In the genomic region with DNA sequence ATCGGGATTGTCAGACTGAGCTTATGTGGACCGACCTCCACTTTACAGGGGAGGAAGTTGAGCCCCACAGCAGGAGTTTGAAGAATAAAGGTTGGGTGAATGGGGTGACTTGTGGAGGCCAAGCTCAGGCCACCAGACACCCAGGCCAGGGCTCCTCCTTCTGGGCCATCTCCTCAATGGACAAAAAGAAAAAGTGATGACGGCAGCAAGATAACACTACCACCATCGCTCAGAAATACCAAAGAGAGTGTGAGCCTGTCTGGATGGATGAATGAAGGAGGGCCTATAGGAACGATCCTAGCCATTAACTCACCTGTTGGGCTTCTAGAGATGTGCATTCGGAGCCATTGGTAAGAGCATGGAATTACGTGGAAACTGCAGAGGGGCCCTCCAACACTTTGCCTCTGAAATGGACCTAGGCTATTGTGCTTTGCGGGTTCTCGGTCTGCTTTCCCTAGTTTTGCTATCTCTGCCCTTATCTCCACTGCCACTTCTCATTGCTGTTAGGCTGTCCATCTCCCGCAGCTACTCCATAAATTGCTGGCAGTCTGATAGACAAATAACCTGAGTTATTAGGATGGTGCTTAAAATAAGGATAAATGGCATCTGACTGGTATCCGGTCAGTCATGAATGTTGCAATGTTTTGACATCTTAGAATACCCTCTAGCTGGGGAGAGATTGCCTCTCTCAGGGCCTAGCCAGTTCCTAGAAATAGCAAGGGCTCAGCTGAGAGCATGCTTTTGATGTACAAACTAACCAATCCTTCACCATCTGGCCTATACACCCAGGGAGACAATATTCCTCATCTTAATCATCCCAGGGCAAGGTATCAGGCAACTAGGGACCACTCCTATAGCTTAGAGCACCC, we compare ENCODE assay signal across 1 cellular context.
TF ChIP-seq lines count a peak whose summit lies in the region.

No MANE protein-coding gene starts in this region.

TF ChIP-seq in K562, 482 proteins besides CTCF, POLR2A, EP300 and RAD21 (continues in another document):
- no peak for TF ChIP-seq ESRRB (CRISPR knock-in tag; IDR thresholded peaks at IDR 0.05; ENCODE audit: borderline replicate concordance)
- TF ChIP-seq, protein P1, sequence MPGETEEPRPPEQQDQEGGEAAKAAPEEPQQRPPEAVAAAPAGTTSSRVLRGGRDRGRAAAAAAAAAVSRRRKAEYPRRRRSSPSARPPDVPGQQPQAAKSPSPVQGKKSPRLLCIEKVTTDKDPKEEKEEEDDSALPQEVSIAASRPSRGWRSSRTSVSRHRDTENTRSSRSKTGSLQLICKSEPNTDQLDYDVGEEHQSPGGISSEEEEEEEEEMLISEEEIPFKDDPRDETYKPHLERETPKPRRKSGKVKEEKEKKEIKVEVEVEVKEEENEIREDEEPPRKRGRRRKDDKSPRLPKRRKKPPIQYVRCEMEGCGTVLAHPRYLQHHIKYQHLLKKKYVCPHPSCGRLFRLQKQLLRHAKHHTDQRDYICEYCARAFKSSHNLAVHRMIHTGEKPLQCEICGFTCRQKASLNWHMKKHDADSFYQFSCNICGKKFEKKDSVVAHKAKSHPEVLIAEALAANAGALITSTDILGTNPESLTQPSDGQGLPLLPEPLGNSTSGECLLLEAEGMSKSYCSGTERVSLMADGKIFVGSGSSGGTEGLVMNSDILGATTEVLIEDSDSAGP (CRISPR knock-in tag; IDR thresholded peaks at IDR 0.05) = no peak
- no peak for TF ChIP-seq HOXB6 (CRISPR knock-in tag; IDR thresholded peaks at IDR 0.05; ENCODE audit: borderline replicate concordance)
- no peak for TF ChIP-seq PCBP2 (IDR thresholded peaks at IDR 0.05; ENCODE audit: low read depth, low read length, poor library complexity, severe bottlenecking)
- TF ChIP-seq, protein P2, sequence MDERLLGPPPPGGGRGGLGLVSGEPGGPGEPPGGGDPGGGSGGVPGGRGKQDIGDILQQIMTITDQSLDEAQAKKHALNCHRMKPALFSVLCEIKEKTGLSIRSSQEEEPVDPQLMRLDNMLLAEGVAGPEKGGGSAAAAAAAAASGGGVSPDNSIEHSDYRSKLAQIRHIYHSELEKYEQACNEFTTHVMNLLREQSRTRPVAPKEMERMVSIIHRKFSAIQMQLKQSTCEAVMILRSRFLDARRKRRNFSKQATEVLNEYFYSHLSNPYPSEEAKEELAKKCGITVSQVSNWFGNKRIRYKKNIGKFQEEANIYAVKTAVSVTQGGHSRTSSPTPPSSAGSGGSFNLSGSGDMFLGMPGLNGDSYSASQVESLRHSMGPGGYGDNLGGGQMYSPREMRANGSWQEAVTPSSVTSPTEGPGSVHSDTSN (CRISPR knock-in tag; IDR thresholded peaks at IDR 0.05; ENCODE audit: low read depth) = no peak
- TF ChIP-seq, protein P2 (tag; conservative IDR thresholded peaks at IDR 0.05; ENCODE audit: low read depth) = peak; percentile 63; the same call in 1 of the 2 replicates
- TF ChIP-seq DPF2 (IDR thresholded peaks at IDR 0.05) = no peak
- TF ChIP-seq, protein P3, sequence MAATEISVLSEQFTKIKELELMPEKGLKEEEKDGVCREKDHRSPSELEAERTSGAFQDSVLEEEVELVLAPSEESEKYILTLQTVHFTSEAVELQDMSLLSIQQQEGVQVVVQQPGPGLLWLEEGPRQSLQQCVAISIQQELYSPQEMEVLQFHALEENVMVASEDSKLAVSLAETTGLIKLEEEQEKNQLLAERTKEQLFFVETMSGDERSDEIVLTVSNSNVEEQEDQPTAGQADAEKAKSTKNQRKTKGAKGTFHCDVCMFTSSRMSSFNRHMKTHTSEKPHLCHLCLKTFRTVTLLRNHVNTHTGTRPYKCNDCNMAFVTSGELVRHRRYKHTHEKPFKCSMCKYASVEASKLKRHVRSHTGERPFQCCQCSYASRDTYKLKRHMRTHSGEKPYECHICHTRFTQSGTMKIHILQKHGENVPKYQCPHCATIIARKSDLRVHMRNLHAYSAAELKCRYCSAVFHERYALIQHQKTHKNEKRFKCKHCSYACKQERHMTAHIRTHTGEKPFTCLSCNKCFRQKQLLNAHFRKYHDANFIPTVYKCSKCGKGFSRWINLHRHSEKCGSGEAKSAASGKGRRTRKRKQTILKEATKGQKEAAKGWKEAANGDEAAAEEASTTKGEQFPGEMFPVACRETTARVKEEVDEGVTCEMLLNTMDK (IDR thresholded peaks at IDR 0.05; ENCODE audit: borderline replicate concordance, insufficient read depth, low read depth, low read length, poor library complexity, severe bottlenecking) = no peak
- TF ChIP-seq SETDB1 (IDR thresholded peaks at IDR 0.05; ENCODE audit: low read length) = no peak
- no peak for TF ChIP-seq ZNF764 (CRISPR knock-in tag; IDR thresholded peaks at IDR 0.05; ENCODE audit: low read depth)
- no peak for TF ChIP-seq U2AF1 (optimal IDR thresholded peaks at IDR 0.05; ENCODE audit: low read depth, low read length)
- TF ChIP-seq, protein P4, sequence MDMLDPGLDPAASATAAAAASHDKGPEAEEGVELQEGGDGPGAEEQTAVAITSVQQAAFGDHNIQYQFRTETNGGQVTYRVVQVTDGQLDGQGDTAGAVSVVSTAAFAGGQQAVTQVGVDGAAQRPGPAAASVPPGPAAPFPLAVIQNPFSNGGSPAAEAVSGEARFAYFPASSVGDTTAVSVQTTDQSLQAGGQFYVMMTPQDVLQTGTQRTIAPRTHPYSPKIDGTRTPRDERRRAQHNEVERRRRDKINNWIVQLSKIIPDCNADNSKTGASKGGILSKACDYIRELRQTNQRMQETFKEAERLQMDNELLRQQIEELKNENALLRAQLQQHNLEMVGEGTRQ (CRISPR knock-in tag; IDR thresholded peaks at IDR 0.05) = no peak
- peak; percentile 33; the same call in 1 of the 2 replicates for TF ChIP-seq CEBPB (tag; IDR thresholded peaks at IDR 0.05)
- no peak for TF ChIP-seq ZFP36 (IDR thresholded peaks at IDR 0.05; ENCODE audit: low read depth, low read length, partially characterized antibody)
- no peak for TF ChIP-seq ZNF140 (CRISPR knock-in tag; IDR thresholded peaks at IDR 0.05)
- TF ChIP-seq DMBX1 (CRISPR knock-in tag; IDR thresholded peaks at IDR 0.05; ENCODE audit: borderline replicate concordance) = peak; percentile 28; the same call in 1 of the 2 replicates
- TF ChIP-seq ZNF174 (CRISPR knock-in tag; IDR thresholded peaks at IDR 0.05) = no peak
- TF ChIP-seq, protein P5, sequence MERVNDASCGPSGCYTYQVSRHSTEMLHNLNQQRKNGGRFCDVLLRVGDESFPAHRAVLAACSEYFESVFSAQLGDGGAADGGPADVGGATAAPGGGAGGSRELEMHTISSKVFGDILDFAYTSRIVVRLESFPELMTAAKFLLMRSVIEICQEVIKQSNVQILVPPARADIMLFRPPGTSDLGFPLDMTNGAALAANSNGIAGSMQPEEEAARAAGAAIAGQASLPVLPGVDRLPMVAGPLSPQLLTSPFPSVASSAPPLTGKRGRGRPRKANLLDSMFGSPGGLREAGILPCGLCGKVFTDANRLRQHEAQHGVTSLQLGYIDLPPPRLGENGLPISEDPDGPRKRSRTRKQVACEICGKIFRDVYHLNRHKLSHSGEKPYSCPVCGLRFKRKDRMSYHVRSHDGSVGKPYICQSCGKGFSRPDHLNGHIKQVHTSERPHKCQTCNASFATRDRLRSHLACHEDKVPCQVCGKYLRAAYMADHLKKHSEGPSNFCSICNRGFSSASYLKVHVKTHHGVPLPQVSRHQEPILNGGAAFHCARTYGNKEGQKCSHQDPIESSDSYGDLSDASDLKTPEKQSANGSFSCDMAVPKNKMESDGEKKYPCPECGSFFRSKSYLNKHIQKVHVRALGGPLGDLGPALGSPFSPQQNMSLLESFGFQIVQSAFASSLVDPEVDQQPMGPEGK (CRISPR knock-in tag; IDR thresholded peaks at IDR 0.05; ENCODE audit: borderline replicate concordance) = no peak
- TF ChIP-seq ZNF384 (IDR thresholded peaks at IDR 0.05; ENCODE audit: low read depth, low read length) = no peak
- no peak for TF ChIP-seq RBM22 (IDR thresholded peaks at IDR 0.05; ENCODE audit: low read depth, low read length, poor library complexity, severe bottlenecking)
- no peak for TF ChIP-seq POLR2H (tag; IDR thresholded peaks at IDR 0.05; ENCODE audit: low read depth)
- no peak for TF ChIP-seq ETV6 (IDR thresholded peaks at IDR 0.05; ENCODE audit: borderline replicate concordance in 1 of 2, low read depth in 2 of 2, low read length in 1 of 2)
- TF ChIP-seq ETV6 (CRISPR knock-in tag; IDR thresholded peaks at IDR 0.05; ENCODE audit: borderline replicate concordance) = no peak
- TF ChIP-seq, protein P6, sequence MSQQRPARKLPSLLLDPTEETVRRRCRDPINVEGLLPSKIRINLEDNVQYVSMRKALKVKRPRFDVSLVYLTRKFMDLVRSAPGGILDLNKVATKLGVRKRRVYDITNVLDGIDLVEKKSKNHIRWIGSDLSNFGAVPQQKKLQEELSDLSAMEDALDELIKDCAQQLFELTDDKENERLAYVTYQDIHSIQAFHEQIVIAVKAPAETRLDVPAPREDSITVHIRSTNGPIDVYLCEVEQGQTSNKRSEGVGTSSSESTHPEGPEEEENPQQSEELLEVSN (IDR thresholded peaks at IDR 0.05; ENCODE audit: borderline replicate concordance in 1 of 2, extremely low read depth in 1 of 2, insufficient read depth in 1 of 2, insufficient read length in 1 of 2, low read depth in 1 of 2, low read length in 1 of 2, poor library complexity in 1 of 2, severe bottlenecking in 1 of 2) = no peak
- no peak for TF ChIP-seq POLR2AphosphoS2 (IDR thresholded peaks at IDR 0.05; ENCODE audit: low read length)
- TF ChIP-seq NFATC3 (IDR thresholded peaks at IDR 0.05) = no peak
- no peak for TF ChIP-seq FOXA1 (IDR thresholded peaks at IDR 0.05; ENCODE audit: borderline replicate concordance)
- TF ChIP-seq TCFL5 (CRISPR knock-in tag; conservative IDR thresholded peaks at IDR 0.05) = no peak
- TF ChIP-seq PURB (CRISPR knock-in tag; IDR thresholded peaks at IDR 0.05; ENCODE audit: low read depth) = no peak
- TF ChIP-seq RBM17 (IDR thresholded peaks at IDR 0.05; ENCODE audit: borderline replicate concordance, low read depth, low read length) = no peak
- TF ChIP-seq, protein P7, sequence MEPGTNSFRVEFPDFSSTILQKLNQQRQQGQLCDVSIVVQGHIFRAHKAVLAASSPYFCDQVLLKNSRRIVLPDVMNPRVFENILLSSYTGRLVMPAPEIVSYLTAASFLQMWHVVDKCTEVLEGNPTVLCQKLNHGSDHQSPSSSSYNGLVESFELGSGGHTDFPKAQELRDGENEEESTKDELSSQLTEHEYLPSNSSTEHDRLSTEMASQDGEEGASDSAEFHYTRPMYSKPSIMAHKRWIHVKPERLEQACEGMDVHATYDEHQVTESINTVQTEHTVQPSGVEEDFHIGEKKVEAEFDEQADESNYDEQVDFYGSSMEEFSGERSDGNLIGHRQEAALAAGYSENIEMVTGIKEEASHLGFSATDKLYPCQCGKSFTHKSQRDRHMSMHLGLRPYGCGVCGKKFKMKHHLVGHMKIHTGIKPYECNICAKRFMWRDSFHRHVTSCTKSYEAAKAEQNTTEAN (CRISPR knock-in tag; IDR thresholded peaks at IDR 0.05) = no peak
- no peak for TF ChIP-seq BCL6 (CRISPR knock-in tag; IDR thresholded peaks at IDR 0.05)
- no peak for TF ChIP-seq GABPB2 (CRISPR knock-in tag; conservative IDR thresholded peaks at IDR 0.05)
- no peak for TF ChIP-seq ZNF707 (CRISPR knock-in tag; conservative IDR thresholded peaks at IDR 0.05)
- no peak for TF ChIP-seq BRD4 (IDR thresholded peaks at IDR 0.05)
- TF ChIP-seq ZNF583 (CRISPR knock-in tag; IDR thresholded peaks at IDR 0.05) = no peak
- TF ChIP-seq C11orf30 (IDR thresholded peaks at IDR 0.05; ENCODE audit: low read depth) = peak; percentile 86
- no peak for TF ChIP-seq SMC3 (conservative IDR thresholded peaks at IDR 0.05; ENCODE audit: insufficient read depth, low read depth, low read length)
- no peak for TF ChIP-seq MYC (IDR thresholded peaks at IDR 0.05; ENCODE audit: low read depth, low read length)
- no peak for TF ChIP-seq MYC (CRISPR knock-in tag; IDR thresholded peaks at IDR 0.05; ENCODE audit: borderline replicate concordance, low read depth)
- TF ChIP-seq, protein P8, sequence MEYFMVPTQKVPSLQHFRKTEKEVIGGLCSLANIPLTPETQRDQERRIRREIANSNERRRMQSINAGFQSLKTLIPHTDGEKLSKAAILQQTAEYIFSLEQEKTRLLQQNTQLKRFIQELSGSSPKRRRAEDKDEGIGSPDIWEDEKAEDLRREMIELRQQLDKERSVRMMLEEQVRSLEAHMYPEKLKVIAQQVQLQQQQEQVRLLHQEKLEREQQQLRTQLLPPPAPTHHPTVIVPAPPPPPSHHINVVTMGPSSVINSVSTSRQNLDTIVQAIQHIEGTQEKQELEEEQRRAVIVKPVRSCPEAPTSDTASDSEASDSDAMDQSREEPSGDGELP (CRISPR knock-in tag; IDR thresholded peaks at IDR 0.05; ENCODE audit: borderline replicate concordance) = no peak
- TF ChIP-seq, protein P9, sequence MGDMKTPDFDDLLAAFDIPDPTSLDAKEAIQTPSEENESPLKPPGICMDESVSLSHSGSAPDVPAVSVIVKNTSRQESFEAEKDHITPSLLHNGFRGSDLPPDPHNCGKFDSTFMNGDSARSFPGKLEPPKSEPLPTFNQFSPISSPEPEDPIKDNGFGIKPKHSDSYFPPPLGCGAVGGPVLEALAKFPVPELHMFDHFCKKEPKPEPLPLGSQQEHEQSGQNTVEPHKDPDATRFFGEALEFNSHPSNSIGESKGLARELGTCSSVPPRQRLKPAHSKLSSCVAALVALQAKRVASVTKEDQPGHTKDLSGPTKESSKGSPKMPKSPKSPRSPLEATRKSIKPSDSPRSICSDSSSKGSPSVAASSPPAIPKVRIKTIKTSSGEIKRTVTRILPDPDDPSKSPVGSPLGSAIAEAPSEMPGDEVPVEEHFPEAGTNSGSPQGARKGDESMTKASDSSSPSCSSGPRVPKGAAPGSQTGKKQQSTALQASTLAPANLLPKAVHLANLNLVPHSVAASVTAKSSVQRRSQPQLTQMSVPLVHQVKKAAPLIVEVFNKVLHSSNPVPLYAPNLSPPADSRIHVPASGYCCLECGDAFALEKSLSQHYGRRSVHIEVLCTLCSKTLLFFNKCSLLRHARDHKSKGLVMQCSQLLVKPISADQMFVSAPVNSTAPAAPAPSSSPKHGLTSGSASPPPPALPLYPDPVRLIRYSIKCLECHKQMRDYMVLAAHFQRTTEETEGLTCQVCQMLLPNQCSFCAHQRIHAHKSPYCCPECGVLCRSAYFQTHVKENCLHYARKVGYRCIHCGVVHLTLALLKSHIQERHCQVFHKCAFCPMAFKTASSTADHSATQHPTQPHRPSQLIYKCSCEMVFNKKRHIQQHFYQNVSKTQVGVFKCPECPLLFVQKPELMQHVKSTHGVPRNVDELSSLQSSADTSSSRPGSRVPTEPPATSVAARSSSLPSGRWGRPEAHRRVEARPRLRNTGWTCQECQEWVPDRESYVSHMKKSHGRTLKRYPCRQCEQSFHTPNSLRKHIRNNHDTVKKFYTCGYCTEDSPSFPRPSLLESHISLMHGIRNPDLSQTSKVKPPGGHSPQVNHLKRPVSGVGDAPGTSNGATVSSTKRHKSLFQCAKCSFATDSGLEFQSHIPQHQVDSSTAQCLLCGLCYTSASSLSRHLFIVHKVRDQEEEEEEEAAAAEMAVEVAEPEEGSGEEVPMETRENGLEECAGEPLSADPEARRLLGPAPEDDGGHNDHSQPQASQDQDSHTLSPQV (IDR thresholded peaks at IDR 0.05) = 0 out of 2 replicates have a peak, but pooled peaks have one; percentile 26
- TF ChIP-seq NCOA6 (IDR thresholded peaks at IDR 0.05) = no peak
- TF ChIP-seq MAZ (CRISPR knock-in tag; conservative IDR thresholded peaks at IDR 0.05 in 1 of 2, IDR thresholded peaks at IDR 0.05 in 1 of 2) = no peak
